Comparison of ENCODE assay signal across 9 cellular contexts in the genomic region with DNA sequence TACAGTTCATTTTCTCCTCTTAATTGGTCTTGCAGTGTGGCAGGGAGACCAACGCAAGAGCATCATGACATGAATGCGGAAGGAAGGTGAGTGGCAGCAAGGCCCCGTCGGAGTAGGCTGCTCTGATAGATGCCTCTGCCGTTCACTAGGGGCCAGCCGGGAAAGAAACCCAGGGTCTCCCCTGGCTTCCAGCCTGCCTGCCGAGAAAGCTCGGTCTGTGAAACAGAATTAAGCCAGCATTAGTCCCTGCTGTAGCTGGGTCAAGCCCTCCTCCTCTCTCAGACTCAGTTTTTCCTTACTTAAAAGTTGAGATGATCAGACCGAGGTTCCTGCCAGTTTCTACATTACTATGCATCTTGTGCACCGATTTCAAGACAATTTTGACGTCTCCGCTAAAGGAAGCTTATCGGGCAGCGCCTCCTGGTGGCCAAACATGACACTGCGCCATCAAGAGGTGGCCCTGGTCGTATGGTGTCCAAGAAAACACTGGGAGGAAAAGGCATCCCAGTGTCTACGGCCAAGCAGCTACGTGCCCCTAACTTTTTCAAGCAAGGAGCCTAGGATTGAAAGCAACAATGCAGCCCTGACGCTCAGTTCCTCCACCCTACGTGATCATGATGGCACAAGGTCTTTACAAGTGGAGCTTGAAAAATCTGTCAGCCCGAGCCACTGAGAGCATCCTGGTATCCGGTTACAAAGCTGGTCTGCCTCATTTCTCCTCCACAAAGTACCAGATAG.
A peak's percentile ranks its signal among the peaks of the same experiment; 100 is the strongest.
DNase-seq lines count a peak whose midpoint lies in the region; ATAC-seq and TF ChIP-seq lines count a peak whose summit lies in the region.
"Had no signal": no experiment of that assay in that cellular context is flagged by ENCODE, and none has a peak within 500 bp of the region (broad histone marks: within the 10 kb centered on the region; RNA-seq: fewer than 3 reads in every experiment).

No MANE protein-coding gene starts in this region.

- H3K36me3 ChIP-seq in OCI-LY3 (replicated peaks; ENCODE audit: low read depth, low read length) (no peaks in the 10 kb centered on the region), fibroblast of lung (ENCODE audit: control insufficient read depth, insufficient read depth, low read length) (no peaks in the 10 kb centered on the region)

- peak; percentile 84 for DNase-seq in HK-2 (ENCODE audit: unreplicated experiment)
- peak; percentile 86 to 88 for DNase-seq in activated T-cell treated with anti-CD3 and anti-CD28 coated beads, Interleukin-2, amount 50 U/mL, for 48 hours
- DNase-seq in fibroblast of lung (ENCODE audit: low read depth in 2 of 2) = peak; percentile 56 to 67
- peak; percentile 76 for DNase-seq in natural killer cell treated with Interleukin-12 subunit alpha and Interleukin-12 subunit beta and Interleukin-15 and Interleukin-18, amount 100 ng/mL, for 72 hours (ENCODE audit: low spot score)
- peak; percentile 53 for DNase-seq in stimulated activated naive B cell treated with anti-CD40 and anti-IgM and Interleukin-4, amounts not matched to agents 10 μg/mL and 1 μg/mL and 100 μg/mL, for 72 hours

- H2AFZ ChIP-seq in OCI-LY3 (ENCODE audit: low read depth, low read length) (no peak overlapping the region), fibroblast of lung (ENCODE audit: low read length) (peak overlapping the region; percentile 34)

- no peak overlapping the region for H3K4me3 Mint-ChIP-seq in natural killer cell treated with Interleukin-12 subunit alpha and Interleukin-12 subunit beta and Interleukin-15 and Interleukin-18, amount 100 ng/mL, for 72 hours
- H3K4me3 Mint-ChIP-seq in stimulated activated naive B cell treated with anti-CD40 and anti-IgM and Interleukin-4, amounts not matched to agents 10 μg/mL and 1 μg/mL and 100 μg/mL, for 72 hours = no peak overlapping the region
- H3K4me3 Mint-ChIP-seq: stimulated activated naive CD8-positive, alpha-beta T cell treated with anti-CD3 and anti-CD28 coated beads, Interleukin-15, Interleukin-2, amounts not matched to agents 100 ng/mL and 50 ng/mL, for 24 hours had no signal

- peaks cover 9 to 19% of the 10 kb centered on the region in 2 donors for H3K27me3 Mint-ChIP-seq in natural killer cell treated with Interleukin-12 subunit alpha and Interleukin-12 subunit beta and Interleukin-15 and Interleukin-18, amount 100 ng/mL, for 72 hours
- peaks cover 26 to 27% of the 10 kb centered on the region in 2 donors for H3K27me3 Mint-ChIP-seq in stimulated activated naive B cell treated with anti-CD40 and anti-IgM and Interleukin-4, amounts not matched to agents 10 μg/mL and 1 μg/mL and 100 μg/mL, for 72 hours

- peak; percentile 47 to 67 for ATAC-seq in natural killer cell treated with Interleukin-12 subunit alpha and Interleukin-12 subunit beta and Interleukin-15 and Interleukin-18, amount 100 ng/mL, for 72 hours
- ATAC-seq in stimulated activated naive B cell treated with anti-CD40 and anti-IgM and Interleukin-4, amounts not matched to agents 10 μg/mL and 1 μg/mL and 100 μg/mL, for 72 hours (replicated peaks) = peak; percentile 81 to 83
- no peak for ATAC-seq in HG02885 (IDR thresholded peaks at IDR 0.05; ENCODE audit: poor library complexity, unreplicated experiment)

- H3K4me2 ChIP-seq in OCI-LY3 (ENCODE audit: low read length) (no peak overlapping the region), fibroblast of lung (ENCODE audit: extremely low read depth, insufficient read depth, low read length) (peak overlapping the region; percentile 32)

- no peaks in the 10 kb centered on the region for H3K79me2 ChIP-seq in OCI-LY3 (ENCODE audit: low read length)
- H3K79me2 ChIP-seq in fibroblast of lung (ENCODE audit: control insufficient read depth, insufficient read depth, low read length) = no peaks in the 10 kb centered on the region

- H4K20me1 ChIP-seq in OCI-LY3 (ENCODE audit: insufficient read depth, low read length) (no peaks in the 10 kb centered on the region), fibroblast of lung (ENCODE audit: control insufficient read depth, extremely low read depth, insufficient read depth, low read length) (no peaks in the 10 kb centered on the region)

- H3K9me3 Mint-ChIP-seq in natural killer cell treated with Interleukin-12 subunit alpha and Interleukin-12 subunit beta and Interleukin-15 and Interleukin-18, amount 100 ng/mL, for 72 hours = no peaks in the 10 kb centered on the region
- no peaks in the 10 kb centered on the region for H3K9me3 Mint-ChIP-seq in stimulated activated naive B cell treated with anti-CD40 and anti-IgM and Interleukin-4, amounts not matched to agents 10 μg/mL and 1 μg/mL and 100 μg/mL, for 72 hours

- no peaks in the 10 kb centered on the region for H3K9me3 ChIP-seq in OCI-LY3 (ENCODE audit: insufficient read depth, low read length)
- no peaks in the 10 kb centered on the region for H3K9me3 ChIP-seq in fibroblast of lung (ENCODE audit: control insufficient read depth, insufficient read depth, low read depth, low read length)

- no peaks in the 10 kb centered on the region for H3K36me3 Mint-ChIP-seq in natural killer cell treated with Interleukin-12 subunit alpha and Interleukin-12 subunit beta and Interleukin-15 and Interleukin-18, amount 100 ng/mL, for 72 hours
- H3K36me3 Mint-ChIP-seq in stimulated activated naive B cell treated with anti-CD40 and anti-IgM and Interleukin-4, amounts not matched to agents 10 μg/mL and 1 μg/mL and 100 μg/mL, for 72 hours = no peaks in the 10 kb centered on the region

- TF ChIP-seq CTCF in GM12872 (IDR thresholded peaks at IDR 0.05; ENCODE audit: insufficient read depth, low read depth, low read length) (peak; percentile 98), OCI-LY3 (IDR thresholded peaks at IDR 0.05; ENCODE audit: low read depth, low read length) (peak; percentile 96), fibroblast of lung (conservative IDR thresholded peaks at IDR 0.05 in 1 of 2, IDR thresholded peaks at IDR 0.05 in 1 of 2; ENCODE audit: low read depth in 1 of 2, low read length in 2 of 2) (peak; percentile 90 to 97)

- H3K4me1 ChIP-seq in OCI-LY3 (ENCODE audit: low read length) (no peaks in the 10 kb centered on the region), fibroblast of lung (ENCODE audit: control insufficient read depth, extremely low read depth, insufficient read depth, low read length) (no peaks in the 10 kb centered on the region)

- no peak overlapping the region for H3K27ac Mint-ChIP-seq in natural killer cell treated with Interleukin-12 subunit alpha and Interleukin-12 subunit beta and Interleukin-15 and Interleukin-18, amount 100 ng/mL, for 72 hours
- H3K27ac Mint-ChIP-seq in stimulated activated naive B cell treated with anti-CD40 and anti-IgM and Interleukin-4, amounts not matched to agents 10 μg/mL and 1 μg/mL and 100 μg/mL, for 72 hours = no peak overlapping the region
- H3K27ac Mint-ChIP-seq: stimulated activated naive CD8-positive, alpha-beta T cell treated with anti-CD3 and anti-CD28 coated beads, Interleukin-15, Interleukin-2, amounts not matched to agents 100 ng/mL and 50 ng/mL, for 24 hours had no signal

- H3K27me3 ChIP-seq in OCI-LY3 (ENCODE audit: low read depth, low read length) (0 out of 2 replicates have a peak, but pooled peaks cover 5% of the 10 kb centered on the region), fibroblast of lung (ENCODE audit: control insufficient read depth, insufficient read depth, low read length) (peaks cover 2% of the 10 kb centered on the region)

- no peak overlapping the region for H3K9ac ChIP-seq in OCI-LY3 (ENCODE audit: low read length)
- no peak overlapping the region for H3K9ac ChIP-seq in fibroblast of lung (ENCODE audit: insufficient read depth, low read length)

- H3K27ac ChIP-seq in OCI-LY3 (ENCODE audit: low read length) (no peak overlapping the region), fibroblast of lung (ENCODE audit: insufficient read depth, low read length) (no peak overlapping the region)

- H3K4me3 ChIP-seq in OCI-LY3 (ENCODE audit: low read length) (no peak overlapping the region), fibroblast of lung (replicated peaks in 1 of 4; ENCODE audit: control extremely low read depth in 1 of 4, insufficient read depth in 1 of 4, low read depth in 3 of 4, low read length in 4 of 4) (no peak overlapping the region)

- H3K4me1 Mint-ChIP-seq in natural killer cell treated with Interleukin-12 subunit alpha and Interleukin-12 subunit beta and Interleukin-15 and Interleukin-18, amount 100 ng/mL, for 72 hours (ENCODE audit: low read depth in 2 of 2) = peaks cover 8 to 9% of the 10 kb centered on the region in 2 donors
- H3K4me1 Mint-ChIP-seq in stimulated activated naive B cell treated with anti-CD40 and anti-IgM and Interleukin-4, amounts not matched to agents 10 μg/mL and 1 μg/mL and 100 μg/mL, for 72 hours = peaks cover 0 to 10% of the 10 kb centered on the region in 2 donors
